ENCODE assay signal across 13 cellular contexts in genomic region chr15:44295909-44296420, GRCh38. TPM values are rescaled to one million over a fixed set of nuclear protein-coding genes. Genes with fewer than 3 reads are reported as not detected.
DNase-seq lines count a peak whose midpoint lies in the region; ATAC-seq, FAIRE-seq and TF ChIP-seq lines count a peak whose summit lies in the region.
"Had no signal": no experiment of that assay in that cellular context is flagged by ENCODE, and none has a peak within 500 bp of the region (broad histone marks: within the 10 kb centered on the region; RNA-seq: fewer than 3 reads in every experiment).

No MANE protein-coding gene starts in this region.

- 48% methylated on average over 2 of the region's 2 CpGs for WGBS in pancreas, 2 donors

- intact Hi-C loops in Calu3 (cut with micrococcal nuclease; ENCODE audit: unreplicated experiment) (no loop called here), pancreas (cut with DNase I) (no loop called here)

- H3K27me3 ChIP-seq in RWPE2 (ENCODE audit: insufficient read depth, poor library complexity, severe bottlenecking) = no peaks in the 10 kb centered on the region
- H3K27me3 ChIP-seq in pancreas = no peaks in the 10 kb centered on the region

- CTCF ChIA-PET in Calu3 (lab: Charles Lee) = no interaction called here

- H3K4me1 ChIP-seq in RWPE2 (ENCODE audit: insufficient read depth, poor library complexity, severe bottlenecking) = peaks cover 22% of the 10 kb centered on the region
- H3K4me1 ChIP-seq in pancreas = peaks cover 15 to 26% (median 15%) of the 10 kb centered on the region in 3 donors

- DNase-seq in Calu3 (no peak), RWPE2 (ENCODE audit: low spot score) (no peak), fibroblast of pulmonary artery (ENCODE audit: low read depth) (peak; percentile 24), pancreas (no peak), NCI-H2107 treated with DMSO at 0.1 percent for 48 hours (lab: John Stamatoyannopoulos, UW; ENCODE audit: unreplicated experiment) (no peak), substantia nigra (lab: John Stamatoyannopoulos, UW) (no peak), RCC 7860 (ENCODE audit: low spot score) (no peak)
- no peak for DNase-seq in effector CD4-positive, alpha-beta T cell
- DNase-seq: activated CD8-positive, alpha-beta T cell treated with anti-CD3 and anti-CD28 coated beads for 36 hours; NCI-H1048; stimulated activated naive CD8-positive, alpha-beta T cell treated with anti-CD3 and anti-CD28 coated beads, Interleukin-15, amount 100 ng/mL, for 72 hours had no signal

- ATAC-seq in RWPE2 (ENCODE audit: low read depth) = no peak
- peak in 2 of 4 donors; percentile 48 to 53 for ATAC-seq in pancreas
- ATAC-seq: stimulated activated naive CD8-positive, alpha-beta T cell treated with anti-CD3 and anti-CD28 coated beads, Interleukin-15, amount 100 ng/mL, for 72 hours had no signal

- FAIRE-seq in pancreas (lab: Jason Lieb, UNC) (no peak), RCC 7860 (lab: Jason Lieb, UNC) (no peak)

- peaks cover 38% of the 10 kb centered on the region for H3K4me1 Mint-ChIP-seq in Calu3 (ENCODE audit: low read depth, unreplicated experiment)

- no peaks in the 10 kb centered on the region for H3K36me3 Mint-ChIP-seq in Calu3 (ENCODE audit: insufficient read depth, unreplicated experiment)

- H3K4me3 Mint-ChIP-seq in Calu3 (ENCODE audit: low read depth, unreplicated experiment) = no peak overlapping the region
- H3K4me3 Mint-ChIP-seq: activated CD8-positive, alpha-beta T cell treated with anti-CD3 and anti-CD28 coated beads for 36 hours; central memory CD8-positive, alpha-beta T cell; stimulated activated naive CD8-positive, alpha-beta T cell treated with anti-CD3 and anti-CD28 coated beads, Interleukin-15, amount 100 ng/mL, for 72 hours; T-helper 2 cell treated with Interferon-gamma antibody and Interleukin-4, amounts not matched to agents 5 μg/mL and 100 μg/mL, for 36 hours had no signal

- peak overlapping the region; percentile 90 for H3K27ac Mint-ChIP-seq in Calu3 (ENCODE audit: unreplicated experiment)
- H3K27ac Mint-ChIP-seq: stimulated activated naive CD8-positive, alpha-beta T cell treated with anti-CD3 and anti-CD28 coated beads, Interleukin-15, amount 100 ng/mL, for 72 hours had no signal

- BruUV-seq in Calu3 (replicated peaks; lab: Mats Ljungman, UMichigan) = no TSS peak

- H3K36me3 ChIP-seq in RWPE2 (ENCODE audit: low read depth) = 0 out of 2 replicates have a peak, but pooled peaks cover 7% of the 10 kb centered on the region
- no peaks in the 10 kb centered on the region for H3K36me3 ChIP-seq in pancreas

- H3K4me3 ChIP-seq in RWPE2 (ENCODE audit: severe bottlenecking) = no peak overlapping the region
- H3K4me3 ChIP-seq in fibroblast of pulmonary artery (replicated peaks; ENCODE audit: low read depth, low read length) = no peak overlapping the region
- H3K4me3 ChIP-seq in pancreas = no peak overlapping the region

- TF ChIP-seq CTCF in Calu3 (IDR thresholded peaks at IDR 0.05; ENCODE audit: unreplicated experiment) = no peak
- TF ChIP-seq CTCF in RWPE2 (IDR thresholded peaks at IDR 0.05; ENCODE audit: poor library complexity, severe bottlenecking) = no peak
- TF ChIP-seq CTCF in fibroblast of pulmonary artery (IDR thresholded peaks at IDR 0.05; ENCODE audit: low read length, missing control alignments) = no peak
- TF ChIP-seq CTCF in pancreas (IDR thresholded peaks at IDR 0.05) = no peak

- no peaks in the 10 kb centered on the region for H3K9me3 ChIP-seq in RWPE2 (ENCODE audit: severe bottlenecking)
- no peaks in the 10 kb centered on the region for H3K9me3 ChIP-seq in pancreas

- H3K9me3 Mint-ChIP-seq in Calu3 (ENCODE audit: low read depth, unreplicated experiment) = no peaks in the 10 kb centered on the region
- H3K9me3 Mint-ChIP-seq: activated CD8-positive, alpha-beta T cell treated with anti-CD3 and anti-CD28 coated beads for 36 hours; central memory CD8-positive, alpha-beta T cell; stimulated activated naive CD8-positive, alpha-beta T cell treated with anti-CD3 and anti-CD28 coated beads, Interleukin-15, amount 100 ng/mL, for 72 hours; T-helper 2 cell treated with Interferon-gamma antibody and Interleukin-4, amounts not matched to agents 5 μg/mL and 100 μg/mL, for 36 hours had no signal

- H3K27me3 Mint-ChIP-seq in Calu3 (ENCODE audit: unreplicated experiment) = no peaks in the 10 kb centered on the region
- H3K27me3 Mint-ChIP-seq: activated CD8-positive, alpha-beta T cell treated with anti-CD3 and anti-CD28 coated beads for 36 hours; central memory CD8-positive, alpha-beta T cell; stimulated activated naive CD8-positive, alpha-beta T cell treated with anti-CD3 and anti-CD28 coated beads, Interleukin-15, amount 100 ng/mL, for 72 hours had no signal

- H3K27ac ChIP-seq in RWPE2 (ENCODE audit: poor library complexity, severe bottlenecking) (peak overlapping the region; percentile 66), pancreas (peak overlapping the region; percentile 11 to 88 (median 48)), substantia nigra (ENCODE audit: low read depth, low read length, poor library complexity, severe bottlenecking) (no peak overlapping the region)

RNA-seq across cellular contexts. Expression of gene GOLM2, which starts 7.4 kb away (rescaled TPM):
- total RNA-seq in Calu3 (2022) (62.9 and 68.2 TPM in 2 replicates), pancreas (10 to 100 TPM; 27.2 to 58.8 (median 32.6) TPM)
- polyA plus RNA-seq in pancreas = 10 to 100 TPM; 13.3 to 25.6 TPM
